ENCODE assay signal across 22 cellular contexts in the genomic region with DNA sequence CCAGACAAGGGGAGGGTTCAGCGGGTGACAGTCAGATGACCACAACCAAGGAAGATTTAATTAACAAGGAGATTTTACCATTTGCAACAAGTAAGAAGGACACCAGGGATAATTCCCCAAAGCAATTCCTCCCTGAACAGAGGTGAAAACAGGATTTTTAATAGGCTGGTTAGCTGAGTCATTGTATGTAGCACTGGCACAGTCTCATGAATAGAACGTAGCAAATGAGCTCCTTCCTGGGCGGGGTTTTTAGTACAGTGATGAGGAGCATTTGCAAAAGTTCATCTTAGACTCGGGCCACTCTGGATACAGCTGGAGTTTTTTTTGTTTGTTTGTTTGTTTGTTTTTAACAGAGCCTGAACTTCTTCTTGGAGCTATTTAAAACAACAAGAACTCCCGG. TPM values are rescaled to one million over a fixed set of nuclear protein-coding genes. Genes with fewer than 3 reads are reported as not detected.
DNase-seq lines count a peak whose midpoint lies in the region; ATAC-seq and TF ChIP-seq lines count a peak whose summit lies in the region.
"Had no signal": no experiment of that assay in that cellular context is flagged by ENCODE, and none has a peak within 500 bp of the region (broad histone marks: within the 10 kb centered on the region; RNA-seq: fewer than 3 reads in every experiment).

No MANE protein-coding gene starts in this region.

- CTCF ChIA-PET in CD8-positive, alpha-beta T cell (lab: Charles Lee): no interaction called here

- POLR2A ChIA-PET in CD8-positive, alpha-beta T cell (lab: Charles Lee): no interaction called here

- TF ChIP-seq CTCF in CD8-positive, alpha-beta T cell (IDR thresholded peaks at IDR 0.05): no peak

- 11 to 23% methylated on average over 5 of the region's 5 CpGs for WGBS in GM23248 (ENCODE audit: low coverage in 1 of 2, low lambda C conversion rate in 2 of 2, missing lambda C conversion rate in 2 of 2), 2 experiments

- no peaks in the 10 kb centered on the region for H3K36me3 ChIP-seq in GM23248 (ENCODE audit: low read depth)
- no peaks in the 10 kb centered on the region for H3K36me3 ChIP-seq in CD8-positive, alpha-beta T cell (ENCODE audit: insufficient read depth, low read length)
- H3K36me3 ChIP-seq: prostate gland, upper lobe of right lung had no signal

- no peaks in the 10 kb centered on the region for H3K27me3 Mint-ChIP-seq in CD8-positive, alpha-beta T cell (ENCODE audit: low read depth)
- H3K27me3 Mint-ChIP-seq: activated naive CD8-positive, alpha-beta T cell treated with anti-CD3 and anti-CD28 coated beads, Interleukin-2, amount 50 U/mL, for 24 hours; stimulated activated naive B cell treated with anti-CD40 and anti-IgM and Interleukin-4, amounts not matched to agents 10 μg/mL and 1 μg/mL and 100 μg/mL, for 72 hours had no signal

- H3K4me3 ChIP-seq in GM23248: no peak overlapping the region
- no peak overlapping the region for H3K4me3 ChIP-seq in CD8-positive, alpha-beta T cell (ENCODE audit: low read depth, low read length)
- H3K4me3 ChIP-seq: dorsolateral prefrontal cortex, prostate gland, upper lobe of right lung had no signal

- no peaks in the 10 kb centered on the region for H3K9me3 ChIP-seq in GM23248 (ENCODE audit: low read depth)
- H3K9me3 ChIP-seq in CD8-positive, alpha-beta T cell (ENCODE audit: low read length): no peaks in the 10 kb centered on the region
- H3K9me3 ChIP-seq: prostate gland, upper lobe of right lung had no signal

- no peak overlapping the region for H3K4me3 Mint-ChIP-seq in CD8-positive, alpha-beta T cell
- H3K4me3 Mint-ChIP-seq: activated naive CD8-positive, alpha-beta T cell treated with anti-CD3 and anti-CD28 coated beads, Interleukin-2, amount 50 U/mL, for 24 hours; CD14-positive monocyte; stimulated activated naive B cell treated with anti-CD40 and anti-IgM and Interleukin-4, amounts not matched to agents 10 μg/mL and 1 μg/mL and 100 μg/mL, for 72 hours had no signal

- no peaks in the 10 kb centered on the region for H3K9me2 ChIP-seq in GM23248 (ENCODE audit: insufficient read depth)

- H3K4me1 Mint-ChIP-seq in CD8-positive, alpha-beta T cell (ENCODE audit: low read depth): no peaks in the 10 kb centered on the region
- H3K4me1 Mint-ChIP-seq: activated naive CD8-positive, alpha-beta T cell treated with anti-CD3 and anti-CD28 coated beads, Interleukin-2, amount 50 U/mL, for 24 hours; CD14-positive monocyte; stimulated activated naive B cell treated with anti-CD40 and anti-IgM and Interleukin-4, amounts not matched to agents 10 μg/mL and 1 μg/mL and 100 μg/mL, for 72 hours had no signal

- no peaks in the 10 kb centered on the region for H3F3A ChIP-seq in GM23248 (ENCODE audit: insufficient read depth)

- no peak overlapping the region for H3K9ac ChIP-seq in GM23248

- no peaks in the 10 kb centered on the region for H3K4me1 ChIP-seq in GM23248 (ENCODE audit: insufficient read depth)
- no peaks in the 10 kb centered on the region for H3K4me1 ChIP-seq in CD8-positive, alpha-beta T cell (ENCODE audit: insufficient read depth, low read length)
- H3K4me1 ChIP-seq: prostate gland, upper lobe of right lung had no signal

- no peak overlapping the region for H2AFZ ChIP-seq in GM23248

- in situ Hi-C loops in GM23248 (cut with MboI): no loop called here

- H3K79me2 ChIP-seq in GM23248 (ENCODE audit: insufficient read depth): no peaks in the 10 kb centered on the region

- DNase-seq in GM23248 (peak; percentile 9), LoVo (ENCODE audit: low spot score) (peak; percentile 25), renal cortical epithelial cell (ENCODE audit: low read depth) (peak; percentile 40), NCI-H1105 treated with DMSO at 0.1 percent for 48 hours (lab: John Stamatoyannopoulos, UW) (no peak)
- no peak for DNase-seq in CD8-positive, alpha-beta T cell
- DNase-seq: activated CD4-positive, alpha-beta T cell treated with anti-CD3 and anti-CD28 coated beads for 4 hours; activated CD8-positive, alpha-beta memory T cell treated with anti-CD3 and anti-CD28 coated beads for 24 hours; activated gamma-delta T cell treated with Interleukin-2 at 50 U/mL for 16 hours; activated naive CD8-positive, alpha-beta T cell treated with anti-CD3 and anti-CD28 coated beads, Interleukin-2, amount 50 U/mL, for 24 hours; dorsolateral prefrontal cortex; hippocampal formation; mesenchymal stem cell; NCI-H1694; NCI-H526; stimulated activated CD4-positive, alpha-beta T cell treated with anti-CD3 and anti-CD28 coated beads, Interleukin-15, amount 100 ng/mL, for 24 hours; stimulated activated naive B cell treated with anti-CD40 and anti-IgM and Interleukin-4, amounts not matched to agents 10 μg/mL and 1 μg/mL and 100 μg/mL, for 72 hours; upper lobe of right lung had no signal

- no peaks in the 10 kb centered on the region for H4K20me1 ChIP-seq in GM23248 (ENCODE audit: insufficient read depth)

- no peaks in the 10 kb centered on the region for H3K27me3 ChIP-seq in GM23248 (replicated peaks; ENCODE audit: insufficient read depth)
- no peaks in the 10 kb centered on the region for H3K27me3 ChIP-seq in CD8-positive, alpha-beta T cell (ENCODE audit: insufficient read depth, low read length)
- H3K27me3 ChIP-seq: dorsolateral prefrontal cortex, upper lobe of right lung had no signal

- no peak overlapping the region for H3K27ac ChIP-seq in GM23248
- no peak overlapping the region for H3K27ac ChIP-seq in CD8-positive, alpha-beta T cell (ENCODE audit: low read depth, low read length)
- H3K27ac ChIP-seq: dorsolateral prefrontal cortex, prostate gland, upper lobe of right lung had no signal

- no peaks in the 10 kb centered on the region for H3K36me3 Mint-ChIP-seq in CD8-positive, alpha-beta T cell
- H3K36me3 Mint-ChIP-seq: CD14-positive monocyte; stimulated activated naive B cell treated with anti-CD40 and anti-IgM and Interleukin-4, amounts not matched to agents 10 μg/mL and 1 μg/mL and 100 μg/mL, for 72 hours had no signal

- intact Hi-C loops in CD8-positive, alpha-beta T cell (cut with DNase I, micrococcal nuclease): no loop called here

- no peak overlapping the region for H3K27ac Mint-ChIP-seq in CD8-positive, alpha-beta T cell
- H3K27ac Mint-ChIP-seq: activated naive CD8-positive, alpha-beta T cell treated with anti-CD3 and anti-CD28 coated beads, Interleukin-2, amount 50 U/mL, for 24 hours; CD14-positive monocyte; stimulated activated naive B cell treated with anti-CD40 and anti-IgM and Interleukin-4, amounts not matched to agents 10 μg/mL and 1 μg/mL and 100 μg/mL, for 72 hours had no signal

- ATAC-seq in SK-N-SH treated with all-trans-retinoic acid at 6 μM for 48 hours: 0 out of 3 replicates have a peak, but pooled peaks have one; percentile 47
- no peak for ATAC-seq in CD8-positive, alpha-beta T cell
- ATAC-seq in GM18861 (IDR thresholded peaks at IDR 0.05; ENCODE audit: unreplicated experiment): no peak
- ATAC-seq: activated naive CD8-positive, alpha-beta T cell treated with anti-CD3 and anti-CD28 coated beads, Interleukin-2, amount 50 U/mL, for 24 hours; stimulated activated naive B cell treated with anti-CD40 and anti-IgM and Interleukin-4, amounts not matched to agents 10 μg/mL and 1 μg/mL and 100 μg/mL, for 72 hours; upper lobe of right lung had no signal

- H3K9me3 Mint-ChIP-seq in CD8-positive, alpha-beta T cell: no peaks in the 10 kb centered on the region
- H3K9me3 Mint-ChIP-seq: activated naive CD8-positive, alpha-beta T cell treated with anti-CD3 and anti-CD28 coated beads, Interleukin-2, amount 50 U/mL, for 24 hours; stimulated activated naive B cell treated with anti-CD40 and anti-IgM and Interleukin-4, amounts not matched to agents 10 μg/mL and 1 μg/mL and 100 μg/mL, for 72 hours had no signal

- H3K4me2 ChIP-seq in GM23248 (ENCODE audit: unreplicated experiment): no peak overlapping the region

TF ChIP-seq in SK-N-SH treated with all-trans-retinoic acid at 6 μM for 48 hours, 23 proteins besides CTCF, POLR2A, EP300 and RAD21:
- no peak for TF ChIP-seq PPARA (CRISPR knock-in tag; IDR thresholded peaks at IDR 0.05; ENCODE audit: borderline replicate concordance)
TF ChIP-seq in SK-N-SH treated with all-trans-retinoic acid at 6 μM for 48 hours: peak in this region for 0.

RNA-seq across cellular contexts. Expression of a gene that starts 39.0 kb away (rescaled TPM):
- total RNA-seq in GM23248 (2014; rRNA removed; shearing (Covaris generic)): not detected in 2 replicates
- not detected in 2 replicates for polyA plus RNA-seq in GM23248 (2016; fragmentation: Nextera tagmentation; extraction: Ambion mirVana)
- total RNA-seq in renal cortical epithelial cell: 0.10 and 0.35 TPM in 2 replicates
- not detected for total RNA-seq in CD8-positive, alpha-beta T cell
- total RNA-seq: T-helper 2 cell treated with Interferon-gamma antibody and Interleukin-4, amounts not matched to agents 100 ng/mL and 5 ng/mL, for 36 hours; upper lobe of right lung had no signal
- polyA plus RNA-seq: CD14-positive monocyte had no signal

Comparison
In these comparisons a context has a peak if more than half of its experiments do, and no peak if none do; other contexts are left out.
1. DNase-seq: peak in GM23248 (single experiment), LoVo (single experiment) and renal cortical epithelial cell (single experiment); none in CD8-positive, alpha-beta T cell (0 of 7) and NCI-H1105 treated with DMSO at 0.1 percent for 48 hours (single experiment).